In genomic region chr3:59401924-59402323, GRCh38 we compare ENCODE assay signal across 18 cellular contexts.
DNase-seq lines count a peak whose midpoint lies in the region; ATAC-seq, FAIRE-seq and TF ChIP-seq lines count a peak whose summit lies in the region.
"Had no signal": no experiment of that assay in that cellular context is flagged by ENCODE, and none has a peak within 500 bp of the region (broad histone marks: within the 10 kb centered on the region; RNA-seq: fewer than 3 reads in every experiment).

No MANE protein-coding gene starts in this region.

- no peak for TF ChIP-seq CTCF in GM10248 (IDR thresholded peaks at IDR 0.05; ENCODE audit: control extremely low read depth, extremely low read depth, low read depth, missing control alignments)

- ATAC-seq in GM19395 (IDR thresholded peaks at IDR 0.05; ENCODE audit: unreplicated experiment) (peak; percentile 70), HG02642 (IDR thresholded peaks at IDR 0.05; ENCODE audit: poor library complexity, unreplicated experiment) (peak; percentile 57), HG03378 (IDR thresholded peaks at IDR 0.05; ENCODE audit: unreplicated experiment) (peak; percentile 76), GM21526 (IDR thresholded peaks at IDR 0.05; ENCODE audit: low FRiP score, unreplicated experiment) (no peak), left cardiac atrium (no peak)

- peak; percentile 26 for FAIRE-seq in GM18507 (lab: Jason Lieb, UNC)

- POLR2A ChIA-PET in GM10248 (lab: Yijun Ruan, JAX) = no interaction called here

- DNase-seq in GM18507 (ENCODE audit: extremely low spot score, insufficient read length, low read depth) (no peak), MV-4-11 (lab: John Stamatoyannopoulos, UW) (no peak), left cardiac atrium (no peak), GM10248 (ENCODE audit: extremely low spot score) (no peak)
- DNase-seq: 8988T, DND-41, H9, Kasumi-1, MG63, NCI-H1092 treated with DMSO at 0.1 percent for 48 hours, NCI-H146, NCI-H2081, OCI-M1, SHP77 had no signal

- CTCF ChIA-PET in GM10248 (lab: Yijun Ruan, JAX) = interaction anchor here (1.8 to 2.3 kb wide), 4 partner anchors 10 to 88 kb away, joined by 4 to 10 read pairs (median 8); no protein-coding TSS in a partner anchor

- intact Hi-C loops in left cardiac atrium (cut with DNase I) = no loop called here

Comparison
In these comparisons a context has a peak if more than half of its experiments do, and no peak if none do; other contexts are left out.
1. ATAC-seq: peak in GM19395 (single experiment), HG02642 (single experiment) and HG03378 (single experiment); none in GM21526 (single experiment) and left cardiac atrium (0 of 2).